9 cellular contexts compared by ENCODE assay signal in genomic region chr3:52892625-52893311, GRCh38. TPM values are rescaled to one million over a fixed set of nuclear protein-coding genes. Genes with fewer than 3 reads are reported as not detected.
A peak's percentile ranks its signal among the peaks of the same experiment; 100 is the strongest.
DNase-seq lines count a peak whose midpoint lies in the region; ATAC-seq and TF ChIP-seq lines count a peak whose summit lies in the region.
"Had no signal": no experiment of that assay in that cellular context is flagged by ENCODE, and none has a peak within 500 bp of the region (broad histone marks: within the 10 kb centered on the region; RNA-seq: fewer than 3 reads in every experiment).

No MANE protein-coding gene starts in this region.

- DNase-seq in AG10803 (ENCODE audit: low read depth) (peak; percentile 69), mesenchymal stem cell (no peak), NCI-H2029 treated with DMSO at 0.1 percent for 48 hours (lab: John Stamatoyannopoulos, UW) (no peak)
- DNase-seq in activated naive CD4-positive, alpha-beta T cell treated with anti-CD3 and anti-CD28 coated beads, Interleukin-2, amount 10 ng/mL, durations not matched to agents 7 days and 5 days: no peak
- DNase-seq: NCI-H446 had no signal

- H3K27ac ChIP-seq in mesenchymal stem cell (ENCODE audit: low read length, poor library complexity, severe bottlenecking): no peak overlapping the region

- no peaks in the 10 kb centered on the region for H3K27me3 ChIP-seq in mesenchymal stem cell (ENCODE audit: control insufficient read depth in 1 of 2, insufficient read depth in 1 of 2, low read length in 2 of 2)

- H3K27ac Mint-ChIP-seq in IgD-negative memory B cell: peak overlapping the region; percentile 46 to 95 (median 74)
- peak overlapping the region; percentile 89 for H3K27ac Mint-ChIP-seq in activated naive CD4-positive, alpha-beta T cell treated with anti-CD3 and anti-CD28 coated beads, Interleukin-2, amount 10 ng/mL, durations not matched to agents 7 days and 5 days

- peaks cover 4% of the 10 kb centered on the region for H3K36me3 Mint-ChIP-seq in IgD-negative memory B cell
- peaks cover 20% of the 10 kb centered on the region for H3K36me3 Mint-ChIP-seq in activated naive CD4-positive, alpha-beta T cell treated with anti-CD3 and anti-CD28 coated beads, Interleukin-2, amount 10 ng/mL, durations not matched to agents 7 days and 5 days

- H4K91ac ChIP-seq in mesenchymal stem cell (ENCODE audit: low read length): no peak overlapping the region

- peaks cover 45% of the 10 kb centered on the region for H3K79me1 ChIP-seq in mesenchymal stem cell (replicated peaks; ENCODE audit: low read length, poor library complexity, severe bottlenecking)

- H2BK120ac ChIP-seq in mesenchymal stem cell (ENCODE audit: low read depth, low read length): no peak overlapping the region

- peaks cover 0 to 7% of the 10 kb centered on the region in 2 experiments for H3K36me3 ChIP-seq in mesenchymal stem cell (ENCODE audit: control insufficient read depth in 1 of 2, insufficient read depth in 2 of 2, low read depth in 1 of 2, low read length in 2 of 2)

- H2AK5ac ChIP-seq in mesenchymal stem cell (ENCODE audit: low read length, severe bottlenecking): no peak overlapping the region

- peak overlapping the region; percentile 60 to 92 (median 80) for H3K4me3 Mint-ChIP-seq in IgD-negative memory B cell
- H3K4me3 Mint-ChIP-seq in activated naive CD4-positive, alpha-beta T cell treated with anti-CD3 and anti-CD28 coated beads, Interleukin-2, amount 10 ng/mL, durations not matched to agents 7 days and 5 days: peak overlapping the region; percentile 70

- H4K8ac ChIP-seq in mesenchymal stem cell (ENCODE audit: low read length): no peak overlapping the region

- H2BK5ac ChIP-seq in mesenchymal stem cell (ENCODE audit: low read depth, low read length, poor library complexity, severe bottlenecking): no peak overlapping the region

- H3K4me1 Mint-ChIP-seq in IgD-negative memory B cell: peaks cover 45 to 53% (median 46%) of the 10 kb centered on the region in 3 donors
- peaks cover 61% of the 10 kb centered on the region for H3K4me1 Mint-ChIP-seq in activated naive CD4-positive, alpha-beta T cell treated with anti-CD3 and anti-CD28 coated beads, Interleukin-2, amount 10 ng/mL, durations not matched to agents 7 days and 5 days

- peak overlapping the region; percentile 83 for H3K9ac ChIP-seq in mesenchymal stem cell (ENCODE audit: low read length)

- no peaks in the 10 kb centered on the region for H3K9me3 ChIP-seq in mesenchymal stem cell (ENCODE audit: control insufficient read depth, low read length)

- peak overlapping the region; percentile 49 for H3K4me3 ChIP-seq in AG10803 (ENCODE audit: low read length)
- H3K4me3 ChIP-seq in mesenchymal stem cell (ENCODE audit: insufficient read depth in 1 of 2, low read depth in 1 of 2, low read length in 2 of 2): peak overlapping the region in 1 of 2 experiments; percentile 67

- ATAC-seq in HG02623 (IDR thresholded peaks at IDR 0.05; ENCODE audit: unreplicated experiment) (no peak), HG02759 (IDR thresholded peaks at IDR 0.05; ENCODE audit: unreplicated experiment) (no peak), HG03025 (IDR thresholded peaks at IDR 0.05; ENCODE audit: low FRiP score, unreplicated experiment) (no peak)

- TF ChIP-seq CTCF in AG10803 (conservative IDR thresholded peaks at IDR 0.05; ENCODE audit: low read length): peak; percentile 41

- peaks cover 11% of the 10 kb centered on the region for H3K4me1 ChIP-seq in mesenchymal stem cell (ENCODE audit: control insufficient read depth, insufficient read depth, low read depth, low read length)

- CTCF ChIA-PET in activated naive CD4-positive, alpha-beta T cell treated with anti-CD3 and anti-CD28 coated beads, Interleukin-2, amount 10 ng/mL, durations not matched to agents 7 days and 5 days (lab: Charles Lee): interaction anchor here (0.5 to 3.2 kb wide), 10 partner anchors 8 to 303 kb away, joined by 3 to 19 read pairs (median 3); no protein-coding TSS in a partner anchor

- no peak overlapping the region for H3K18ac ChIP-seq in mesenchymal stem cell (ENCODE audit: low read depth in 1 of 2, low read length in 2 of 2)

- no peak overlapping the region for H3K23ac ChIP-seq in mesenchymal stem cell (ENCODE audit: low read length in 2 of 2)

- no peak overlapping the region for H3K4me2 ChIP-seq in mesenchymal stem cell (ENCODE audit: low read length, poor library complexity, severe bottlenecking)

- no peak overlapping the region for H2BK12ac ChIP-seq in mesenchymal stem cell (ENCODE audit: low read length in 2 of 2)

- 92% methylated on average over 8 of the region's 8 CpGs for WGBS in mesenchymal stem cell

- no peak overlapping the region for H3K4ac ChIP-seq in mesenchymal stem cell (ENCODE audit: low read depth in 1 of 2, low read length in 2 of 2)

- no peak overlapping the region for H3K14ac ChIP-seq in mesenchymal stem cell (ENCODE audit: low read length in 2 of 2)

- no peaks in the 10 kb centered on the region for H3K9me3 Mint-ChIP-seq in IgD-negative memory B cell
- no peaks in the 10 kb centered on the region for H3K9me3 Mint-ChIP-seq in activated naive CD4-positive, alpha-beta T cell treated with anti-CD3 and anti-CD28 coated beads, Interleukin-2, amount 10 ng/mL, durations not matched to agents 7 days and 5 days

- no peak overlapping the region for H2AFZ ChIP-seq in mesenchymal stem cell (ENCODE audit: low read depth, low read length)

- H2BK15ac ChIP-seq in mesenchymal stem cell (ENCODE audit: low read depth, poor library complexity, severe bottlenecking): no peak overlapping the region

- no peaks in the 10 kb centered on the region for H3K27me3 Mint-ChIP-seq in IgD-negative memory B cell
- no peaks in the 10 kb centered on the region for H3K27me3 Mint-ChIP-seq in activated naive CD4-positive, alpha-beta T cell treated with anti-CD3 and anti-CD28 coated beads, Interleukin-2, amount 10 ng/mL, durations not matched to agents 7 days and 5 days

RNA-seq across cellular contexts. Expression of gene STIMATE, which starts 4.6 kb away (rescaled TPM):
- polyA plus RNA-seq in IgD-negative memory B cell: 8.3 TPM
- polyA plus RNA-seq in mesenchymal stem cell (2013, experiment 1 of 2): 17.9 TPM
- polyA plus RNA-seq in mesenchymal stem cell (2013, experiment 2 of 2): 16.0 TPM

RNA-seq across cellular contexts. Expression of gene MUSTN1, which starts 57.9 kb away (rescaled TPM):
- polyA plus RNA-seq in IgD-negative memory B cell: not detected
- 0.48 TPM for polyA plus RNA-seq in mesenchymal stem cell (2013, experiment 1 of 2)
- not detected for polyA plus RNA-seq in mesenchymal stem cell (2013, experiment 2 of 2)
